Comparison of ENCODE assay signal across 9 cellular contexts in the genomic region with DNA sequence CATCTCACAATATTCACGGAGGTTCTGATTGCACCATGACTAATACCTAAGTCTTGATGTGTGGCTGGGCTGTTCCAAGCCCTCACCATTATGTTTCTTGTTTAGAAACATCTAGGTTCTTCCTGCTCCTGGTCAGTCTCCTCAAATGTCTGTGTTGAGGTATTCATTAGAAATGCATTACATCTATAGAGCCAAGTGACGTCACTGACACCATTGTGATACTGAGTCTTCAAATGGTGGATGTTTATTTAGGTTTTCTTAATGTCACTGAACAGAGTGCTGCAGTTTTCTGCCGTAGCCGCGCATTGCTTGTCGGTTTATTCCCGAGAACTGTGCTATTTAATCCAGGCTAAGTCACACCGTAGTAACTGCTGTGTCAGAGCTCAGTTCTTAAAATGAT.
"Had no signal": no experiment of that assay in that cellular context is flagged by ENCODE, and none has a peak within 500 bp of the region (broad histone marks: within the 10 kb centered on the region; RNA-seq: fewer than 3 reads in every experiment).

No MANE protein-coding gene starts in this region.

- ATAC-seq: GM23338, K562 had no signal

- FAIRE-seq: H1, H54, K562 had no signal

- H3K4me2 ChIP-seq: GM23338 had no signal

- H3K4me3 ChIP-seq: GM23338, K562 had no signal

- H3K27ac ChIP-seq: HL-60 had no signal

- H2AFZ ChIP-seq: GM23338 had no signal

- DNase-seq: H9, HCEC 1CT, IMR-90, KG1 had no signal
